In genomic region chr3:52128118-52128683, GRCh38 we compare ENCODE assay signal across 10 cellular contexts. TPM values are rescaled to one million over a fixed set of nuclear protein-coding genes. Genes with fewer than 3 reads are reported as not detected.
DNase-seq lines count a peak whose midpoint lies in the region; ATAC-seq and TF ChIP-seq lines count a peak whose summit lies in the region.
"Had no signal": no experiment of that assay in that cellular context is flagged by ENCODE, and none has a peak within 500 bp of the region (broad histone marks: within the 10 kb centered on the region; RNA-seq: fewer than 3 reads in every experiment).

No MANE protein-coding gene starts in this region.

- no peaks in the 10 kb centered on the region for H3K9me3 Mint-ChIP-seq in brain

- no peaks in the 10 kb centered on the region for H3K36me3 ChIP-seq in BE2C

- H3K4me3 ChIP-seq in BE2C (ENCODE audit: low read depth, low read length): no peak overlapping the region

- no peaks in the 10 kb centered on the region for H3K36me3 Mint-ChIP-seq in brain
- H3K36me3 Mint-ChIP-seq: activated naive CD8-positive, alpha-beta T cell had no signal

- H3K27ac Mint-ChIP-seq in brain: peak overlapping the region in 3 of 5 experiments; percentile 14 to 59 (median 33)
- H3K27ac Mint-ChIP-seq: activated naive CD8-positive, alpha-beta T cell had no signal

- ATAC-seq in HG03469 (IDR thresholded peaks at IDR 0.05; ENCODE audit: unreplicated experiment): no peak
- ATAC-seq in activated CD4-positive, CD25-positive, alpha-beta regulatory T cell treated with anti-CD3 and anti-CD28 coated beads, Interleukin-2, amount 50 U/mL, for 24 hours: no peak

- H3K9me3 ChIP-seq in BE2C: no peaks in the 10 kb centered on the region

- no peaks in the 10 kb centered on the region for H3K27me3 ChIP-seq in BE2C

- H3K4me1 ChIP-seq in BE2C: peaks cover 4% of the 10 kb centered on the region

- peaks cover 3% of the 10 kb centered on the region for H3K4me1 Mint-ChIP-seq in brain

- 0 out of 2 replicates have a peak, but pooled peaks have one; percentile 10 for TF ChIP-seq CTCF in BE2C (IDR thresholded peaks at IDR 0.05; ENCODE audit: low read depth, low read length)
- TF ChIP-seq CTCF in brain (conservative IDR thresholded peaks at IDR 0.05): no peak

- H3K4me3 Mint-ChIP-seq in brain: no peak overlapping the region
- H3K4me3 Mint-ChIP-seq: activated naive CD8-positive, alpha-beta T cell had no signal

- no peaks in the 10 kb centered on the region for H3K27me3 Mint-ChIP-seq in brain
- H3K27me3 Mint-ChIP-seq: activated naive CD8-positive, alpha-beta T cell had no signal

- DNase-seq in BE2C (peak; percentile 54), HuH-7.5 (ENCODE audit: low spot score) (peak; percentile 72), kidney glomerular epithelial cell (lab: John Stamatoyannopoulos, UW) (peak; percentile 65), NCI-H187 treated with DMSO at 0.1 percent for 48 hours (lab: John Stamatoyannopoulos, UW) (no peak), NCI-H1092 (lab: John Stamatoyannopoulos, UW) (no peak)
- DNase-seq: DMS79 treated with DMSO at 0.1 percent for 48 hours had no signal

RNA-seq across cellular contexts. Expression of gene POC1A, which starts 26.0 kb away (rescaled TPM):
- 2.3 TPM for polyA plus RNA-seq in BE2C (2012; ENCODE audit: insufficient read depth, insufficient read length, low read depth)
- 18.8 TPM for polyA plus RNA-seq in brain (ENCODE audit: insufficient read depth, low read depth, low replicate concordance)

Comparison
In these comparisons a context has a peak if more than half of its experiments do, and no peak if none do; other contexts are left out.
1. DNase-seq: peak in BE2C (single experiment), HuH-7.5 (single experiment) and kidney glomerular epithelial cell (single experiment); none in NCI-H187 treated with DMSO at 0.1 percent for 48 hours (single experiment) and NCI-H1092 (single experiment).